Comparison of ENCODE assay signal across 23 cellular contexts in the genomic region with DNA sequence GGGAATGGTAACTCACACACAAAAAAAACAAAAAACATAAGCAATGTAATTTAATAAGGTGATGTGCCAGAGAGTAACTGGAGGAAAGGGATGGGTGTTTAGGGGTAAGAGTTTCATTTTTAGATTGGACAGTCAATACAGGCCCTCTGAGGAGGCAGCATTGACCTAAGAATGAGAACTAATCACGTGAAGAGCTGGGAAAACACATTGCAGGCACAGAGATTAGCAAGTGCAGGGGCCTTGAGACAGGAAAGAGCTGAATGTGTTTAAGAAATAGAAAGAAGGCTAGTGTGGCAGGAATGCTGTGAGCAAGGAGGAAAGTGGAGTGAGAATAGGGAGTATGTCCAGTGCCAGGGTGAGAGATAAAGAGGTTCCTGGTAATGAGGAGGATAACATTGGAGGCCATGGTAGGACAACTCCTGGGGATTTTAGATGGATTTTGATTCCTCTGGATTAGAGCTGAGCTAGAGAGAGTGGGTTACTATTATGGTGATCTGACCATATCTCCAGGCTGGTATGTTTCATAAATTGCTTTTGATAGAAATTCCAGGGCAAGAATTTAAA. TPM values are rescaled to one million over a fixed set of nuclear protein-coding genes. Genes with fewer than 3 reads are reported as not detected.
DNase-seq lines count a peak whose midpoint lies in the region; ATAC-seq, FAIRE-seq and TF ChIP-seq lines count a peak whose summit lies in the region.
"Had no signal": no experiment of that assay in that cellular context is flagged by ENCODE, and none has a peak within 500 bp of the region (broad histone marks: within the 10 kb centered on the region; RNA-seq: fewer than 3 reads in every experiment).

No MANE protein-coding gene starts in this region.

- no peak overlapping the region for H3K56ac ChIP-seq in IMR-90 (ENCODE audit: extremely low read depth, insufficient read depth, low read length)

- no peak overlapping the region for H2BK20ac ChIP-seq in IMR-90 (ENCODE audit: low read depth, low read length)

- in situ Hi-C loops in IMR-90 (cut with MboI; ENCODE audit: low sequenced_read_pairs), result no loop called here

- H2BK15ac ChIP-seq in IMR-90 (ENCODE audit: low read depth, low read length) (peak overlapping the region; percentile 60; the same call in 1 of the 3 replicates), mesenchymal stem cell (ENCODE audit: low read depth, poor library complexity, severe bottlenecking) (no peak overlapping the region)

- H3K9me3 Mint-ChIP-seq in MCF 10A (ENCODE audit: unreplicated experiment), result no peaks in the 10 kb centered on the region

- H4K8ac ChIP-seq in IMR-90 (ENCODE audit: low read depth in 2 of 2, low read length in 2 of 2) (no peak overlapping the region; a peak in 1 of 4 replicates), mesenchymal stem cell (ENCODE audit: low read length) (no peak overlapping the region)

- dilution Hi-C loops in IMR-90 (cut with HindIII; ENCODE audit: low sequenced_read_pairs, unreplicated experiment) (no loop called here), endothelial cell of umbilical vein (cut with MboI; ENCODE audit: extremely low pct_ligation_motif_present, low sequenced_read_pairs) (no loop called here)

- DNase-seq in MCF 10A (ENCODE audit: unreplicated experiment) (no peak), breast epithelium (ENCODE audit: low spot score in 2 of 2) (no peak), IMR-90 (no peak), endothelial cell of umbilical vein (ENCODE audit: low read depth, low spot score) (peak; percentile 59), uterus (no peak), mesenchymal stem cell (no peak), cerebellar cortex (ENCODE audit: low spot score) (no peak)
- no peak for DNase-seq in activated effector memory CD4-positive, alpha-beta T cell treated with Interleukin-2 at 50 U/mL for 16 hours
- DNase-seq: activated CD4-positive, alpha-beta T cell treated with anti-CD3 and anti-CD28 coated beads, Interleukin-2, amount 50 U/mL, for 1 hour; activated naive CD4-positive, alpha-beta T cell treated with anti-CD3 and anti-CD28 coated beads, Interleukin-2, amount 50 U/mL, for 16 hours; dorsolateral prefrontal cortex; HCEC 1CT; KG1; lower lobe of right lung; NCI-H748 treated with DMSO at 0.1 percent for 48 hours; Peyer's patch; posterior cingulate gyrus had no signal

- POLR2A ChIA-PET in MCF 10A (lab: Yijun Ruan, JAX), result interaction anchor here (0.7 to 1.7 kb wide), 4 partner anchors 14 to 20 kb away, joined by 3 to 5 read pairs (median 4); no protein-coding TSS in a partner anchor
- POLR2A ChIA-PET in IMR-90 (lab: Charles Lee; ENCODE audit: unreplicated experiment), result no interaction called here
- POLR2A ChIA-PET in endothelial cell of umbilical vein (lab: Charles Lee), result no interaction called here

- peak overlapping the region; percentile 16; the same call in 1 of the 2 replicates for H3K18ac ChIP-seq in IMR-90 (ENCODE audit: low read depth, low read length)
- H3K18ac ChIP-seq in mesenchymal stem cell (ENCODE audit: low read depth in 1 of 2, low read length in 2 of 2), result peak overlapping the region in 1 of 2 experiments; percentile 5

- H3K36me3 ChIP-seq in breast epithelium (no peaks in the 10 kb centered on the region), IMR-90 (ENCODE audit: control insufficient read depth, insufficient read depth, low read length) (no peaks in the 10 kb centered on the region; the same call in 1 of the 2 replicates), endothelial cell of umbilical vein (ENCODE audit: control insufficient read depth in 2 of 2, extremely low read depth in 1 of 2, insufficient read depth in 2 of 2, low read length in 2 of 2) (peaks cover 0 to 4% of the 10 kb centered on the region in 2 experiments), uterus (no peaks in the 10 kb centered on the region), mesenchymal stem cell (ENCODE audit: control insufficient read depth in 1 of 2, insufficient read depth in 2 of 2, low read depth in 1 of 2, low read length in 2 of 2) (no peaks in the 10 kb centered on the region)
- H3K36me3 ChIP-seq: BLaER1, lower lobe of right lung, Peyer's patch had no signal

- H3K4me1 ChIP-seq in breast epithelium (peaks cover 0 to 4% of the 10 kb centered on the region in 2 donors), IMR-90 (ENCODE audit: control insufficient read depth, insufficient read depth, low read length) (peaks cover 10% of the 10 kb centered on the region), endothelial cell of umbilical vein (ENCODE audit: control insufficient read depth, extremely low read depth, insufficient read depth, low read length) (peaks cover 21% of the 10 kb centered on the region), uterus (peaks cover 4 to 8% of the 10 kb centered on the region in 2 donors), mesenchymal stem cell (ENCODE audit: control insufficient read depth, insufficient read depth, low read depth, low read length) (no peaks in the 10 kb centered on the region)
- H3K4me1 ChIP-seq: BLaER1 had no signal

- no peaks in the 10 kb centered on the region for H3K27me3 Mint-ChIP-seq in MCF 10A (ENCODE audit: insufficient read depth, unreplicated experiment)

- H3K27ac ChIP-seq in breast epithelium (no peak overlapping the region), IMR-90 (ENCODE audit: insufficient read depth, low read length) (no peak overlapping the region), endothelial cell of umbilical vein (ENCODE audit: insufficient read depth, low read depth, low read length) (no peak overlapping the region), uterus (peak overlapping the region; percentile 28), mesenchymal stem cell (ENCODE audit: low read length, poor library complexity, severe bottlenecking) (no peak overlapping the region)
- H3K27ac ChIP-seq: 22Rv1, BLaER1, dorsolateral prefrontal cortex, HL-60, lower lobe of right lung, Peyer's patch had no signal

- H3K23ac ChIP-seq in IMR-90 (ENCODE audit: low read depth, low read length) (peak overlapping the region; percentile 66; the same call in 1 of the 2 replicates), mesenchymal stem cell (ENCODE audit: low read length in 2 of 2) (no peak overlapping the region)

- BruUV-seq in MCF 10A (replicated peaks; lab: Mats Ljungman, UMichigan), result no TSS peak
- no TSS peak for BruUV-seq in IMR-90 (replicated peaks; lab: Mats Ljungman, UMichigan)
- no TSS peak for BruUV-seq in endothelial cell of umbilical vein (replicated peaks; lab: Mats Ljungman, UMichigan)

- peaks cover 24% of the 10 kb centered on the region for H4K20me1 ChIP-seq in IMR-90 (ENCODE audit: insufficient read depth, low read length)
- peaks cover 4% of the 10 kb centered on the region for H4K20me1 ChIP-seq in endothelial cell of umbilical vein (replicated peaks; ENCODE audit: control insufficient read depth, extremely low read depth, insufficient read depth, low read length)
- H4K20me1 ChIP-seq: BLaER1 had no signal

- ATAC-seq in IMR-90 (ENCODE audit: low read depth), result no peak; the same call in 1 of the 2 replicates
- ATAC-seq: esophagus mucosa, lower lobe of right lung had no signal

- H3K79me2 ChIP-seq in endothelial cell of umbilical vein (ENCODE audit: control insufficient read depth, insufficient read depth, low read length), result peaks cover 91% of the 10 kb centered on the region

- peak overlapping the region; percentile 1; the same call in 1 of the 2 replicates for H4K5ac ChIP-seq in IMR-90 (ENCODE audit: low read depth, low read length)

- no peak overlapping the region for H3K4me3 Mint-ChIP-seq in MCF 10A (ENCODE audit: unreplicated experiment)

- TF ChIP-seq CTCF in MCF 10A (IDR thresholded peaks at IDR 0.05; ENCODE audit: unreplicated experiment) (no peak), breast epithelium (IDR thresholded peaks at IDR 0.05) (no peak), IMR-90 (conservative IDR thresholded peaks at IDR 0.05; ENCODE audit: low read depth, low read length) (no peak), endothelial cell of umbilical vein (IDR thresholded peaks at IDR 0.05; ENCODE audit: extremely low read depth in 1 of 2, insufficient read depth in 1 of 2, low read depth in 1 of 2, low read length in 2 of 2) (no peak), uterus (IDR thresholded peaks at IDR 0.05) (no peak)

- TF ChIP-seq RAD21 in IMR-90 (IDR thresholded peaks at IDR 0.05; ENCODE audit: low read length), result no peak

- H3K79me1 ChIP-seq in IMR-90 (ENCODE audit: low read depth in 1 of 2, low read length in 2 of 2) (peaks cover 15 to 56% of the 10 kb centered on the region in 2 experiments), mesenchymal stem cell (replicated peaks; ENCODE audit: low read length, poor library complexity, severe bottlenecking) (peaks cover 9% of the 10 kb centered on the region)

- TF ChIP-seq POLR2A in breast epithelium (IDR thresholded peaks at IDR 0.05) (no peak), IMR-90 (IDR thresholded peaks at IDR 0.05; ENCODE audit: low read depth, low read length) (no peak), endothelial cell of umbilical vein (IDR thresholded peaks at IDR 0.05; ENCODE audit: low read depth, low read length) (no peak), uterus (IDR thresholded peaks at IDR 0.05) (no peak)

- peak overlapping the region; percentile 3 for H3K27ac Mint-ChIP-seq in MCF 10A (ENCODE audit: low read depth, unreplicated experiment)

- H3K36me3 Mint-ChIP-seq in MCF 10A (ENCODE audit: insufficient read depth, unreplicated experiment), result peaks cover 51% of the 10 kb centered on the region

- H4K91ac ChIP-seq in IMR-90 (ENCODE audit: insufficient read depth, low read depth, low read length) (no peak overlapping the region), mesenchymal stem cell (ENCODE audit: low read length) (no peak overlapping the region)

- intact Hi-C loops in MCF 10A (cut with micrococcal nuclease) (no loop called here), breast epithelium (cut with DNase I; ENCODE audit: low total_unique reads) (no loop called here), IMR-90 (cut with micrococcal nuclease) (no loop called here), endothelial cell of umbilical vein (cut with micrococcal nuclease) (no loop called here), uterus (cut with DNase I; ENCODE audit: low total_unique reads) (no loop called here)

- no peak overlapping the region for H2BK120ac ChIP-seq in IMR-90 (ENCODE audit: low read depth, low read length)
- H2BK120ac ChIP-seq in mesenchymal stem cell (ENCODE audit: low read depth, low read length), result no peak overlapping the region

- H3K4me2 ChIP-seq in IMR-90 (ENCODE audit: low read depth, low read length) (no peak overlapping the region), endothelial cell of umbilical vein (ENCODE audit: insufficient read depth, low read length) (no peak overlapping the region), mesenchymal stem cell (ENCODE audit: low read length, poor library complexity, severe bottlenecking) (no peak overlapping the region)
- H3K4me2 ChIP-seq: BLaER1 had no signal

- H3K9me1 ChIP-seq in IMR-90 (ENCODE audit: insufficient read depth, low read length) (peaks cover 6% of the 10 kb centered on the region; the same call in 1 of the 2 replicates), endothelial cell of umbilical vein (replicated peaks; ENCODE audit: control insufficient read depth, extremely low read depth, insufficient read depth, low read length) (no peaks in the 10 kb centered on the region)

- H3K4me3 ChIP-seq in breast epithelium, result no peak overlapping the region
- no peak overlapping the region for H3K4me3 ChIP-seq in IMR-90 (ENCODE audit: insufficient read depth, low read depth, low read length)
- H3K4me3 ChIP-seq in endothelial cell of umbilical vein (replicated peaks in 1 of 3; ENCODE audit: insufficient read depth in 1 of 3, low read depth in 1 of 3, low read length in 3 of 3), result no peak overlapping the region
- no peak overlapping the region for H3K4me3 ChIP-seq in uterus
- H3K4me3 ChIP-seq in mesenchymal stem cell (ENCODE audit: insufficient read depth in 1 of 2, low read depth in 1 of 2, low read length in 2 of 2), result no peak overlapping the region
- H3K4me3 ChIP-seq: BLaER1, dorsolateral prefrontal cortex, lower lobe of right lung, Peyer's patch had no signal

- H3K4me1 Mint-ChIP-seq in MCF 10A (ENCODE audit: insufficient read depth, unreplicated experiment), result peaks cover 25% of the 10 kb centered on the region

- H2BK5ac ChIP-seq in IMR-90 (ENCODE audit: low read depth, low read length, poor library complexity, severe bottlenecking), result peak overlapping the region; percentile 21
- no peak overlapping the region for H2BK5ac ChIP-seq in mesenchymal stem cell (ENCODE audit: low read depth, low read length, poor library complexity, severe bottlenecking)

- H2AK9ac ChIP-seq in IMR-90 (replicated peaks; ENCODE audit: low read depth, low read length, poor library complexity), result no peak overlapping the region

- H3K27me3 ChIP-seq in breast epithelium (no peaks in the 10 kb centered on the region), IMR-90 (ENCODE audit: control insufficient read depth, insufficient read depth, low read length) (no peaks in the 10 kb centered on the region), endothelial cell of umbilical vein (ENCODE audit: control insufficient read depth in 2 of 2, insufficient read depth in 2 of 2, low read length in 2 of 2) (no peaks in the 10 kb centered on the region), uterus (no peaks in the 10 kb centered on the region), mesenchymal stem cell (ENCODE audit: control insufficient read depth in 1 of 2, insufficient read depth in 1 of 2, low read length in 2 of 2) (no peaks in the 10 kb centered on the region)
- H3K27me3 ChIP-seq: BLaER1, dorsolateral prefrontal cortex, Peyer's patch had no signal

- peak overlapping the region; percentile 9; the same call in 1 of the 2 replicates for H3K14ac ChIP-seq in IMR-90 (replicated peaks; ENCODE audit: low read depth, low read length)
- peak overlapping the region in 1 of 2 experiments; percentile 32 for H3K14ac ChIP-seq in mesenchymal stem cell (ENCODE audit: low read length in 2 of 2)

- no peak overlapping the region for H3K4ac ChIP-seq in IMR-90 (ENCODE audit: low read depth, low read length)
- no peak overlapping the region for H3K4ac ChIP-seq in mesenchymal stem cell (ENCODE audit: low read depth in 1 of 2, low read length in 2 of 2)

- H2AK5ac ChIP-seq in IMR-90 (ENCODE audit: low read depth, low read length), result no peak overlapping the region
- no peak overlapping the region for H2AK5ac ChIP-seq in mesenchymal stem cell (ENCODE audit: low read length, severe bottlenecking)

- no peak overlapping the region for H2BK12ac ChIP-seq in mesenchymal stem cell (ENCODE audit: low read length in 2 of 2)

- WGBS in IMR-90 (ENCODE audit: extremely low coverage in 2 of 2, insufficient read length in 1 of 2), 2 experiments, result 100% methylated on average over 1 of the region's 1 CpG; no CpG with 5 or more reads in 1 of the 2 experiments
- WGBS in mesenchymal stem cell, result 91% methylated on average over 1 of the region's 1 CpG

- CTCF ChIA-PET in MCF 10A (lab: Yijun Ruan, JAX) (no interaction called here), IMR-90 (lab: Yijun Ruan, JAX) (no interaction called here), endothelial cell of umbilical vein (lab: Charles Lee) (interaction anchor here (0.8 kb wide), 1 partner anchor 62 kb away, joined by 5 read pairs; no protein-coding TSS in a partner anchor)

- H3K9me3 ChIP-seq in breast epithelium (no peaks in the 10 kb centered on the region), IMR-90 (ENCODE audit: control insufficient read depth, insufficient read depth, low read length) (no peaks in the 10 kb centered on the region), endothelial cell of umbilical vein (replicated peaks; ENCODE audit: control insufficient read depth, insufficient read depth, low read length) (no peaks in the 10 kb centered on the region), uterus (no peaks in the 10 kb centered on the region), mesenchymal stem cell (ENCODE audit: control insufficient read depth, low read length) (no peaks in the 10 kb centered on the region)
- H3K9me3 ChIP-seq: BLaER1, lower lobe of right lung, Peyer's patch had no signal

- no peak for FAIRE-seq in endothelial cell of umbilical vein (lab: Jason Lieb, UNC)
- FAIRE-seq: G401.6, GM12891 had no signal

- no peak overlapping the region for H3K9ac ChIP-seq in IMR-90 (ENCODE audit: low read depth, low read length)
- no peak overlapping the region for H3K9ac ChIP-seq in endothelial cell of umbilical vein (replicated peaks; ENCODE audit: extremely low read depth, insufficient read depth, low read length)
- H3K9ac ChIP-seq in mesenchymal stem cell (ENCODE audit: low read length), result no peak overlapping the region
- H3K9ac ChIP-seq: BLaER1 had no signal

- H2AFZ ChIP-seq in IMR-90 (replicated peaks; ENCODE audit: low read length, poor library complexity) (no peak overlapping the region), endothelial cell of umbilical vein (ENCODE audit: low read depth, low read length) (no peak overlapping the region), mesenchymal stem cell (ENCODE audit: low read depth, low read length) (no peak overlapping the region)

RNA-seq across cellular contexts. Expression of a gene that starts 17.6 kb away (rescaled TPM):
- 151 and 158 TPM in 2 replicates for total RNA-seq in MCF 10A (2022)
- 100 to 1,000 TPM; 120 to 263 (median 158) TPM for total RNA-seq in breast epithelium
- total RNA-seq in IMR-90 (2012; rRNA removed), result 159 and 188 TPM in 2 replicates
- polyA plus RNA-seq in IMR-90 (2012; rRNA removed), result 96.5 and 98.9 TPM in 2 replicates
- polyA plus RNA-seq in IMR-90 (2012; cell fraction: cytosol; rRNA removed), result 50.8 and 51.2 TPM in 2 replicates
- polyA plus RNA-seq in IMR-90 (2012; cell fraction: nucleus; rRNA removed; ENCODE audit: low replicate concordance), result 53.9 and 106 TPM in 2 replicates
- total RNA-seq in endothelial cell of umbilical vein, result 310 and 323 TPM in 2 replicates
- polyA plus RNA-seq in endothelial cell of umbilical vein, result 243 and 281 TPM in 2 replicates
- polyA plus RNA-seq in endothelial cell of umbilical vein (2011; cell fraction: cytosol; rRNA removed), result 235 and 259 TPM in 2 replicates
- 341 and 344 TPM in 2 replicates for polyA plus RNA-seq in endothelial cell of umbilical vein (2011; cell fraction: nucleus; rRNA removed)
- polyA plus RNA-seq in endothelial cell of umbilical vein (2012), result 152 and 183 TPM in 2 replicates
- 950 and 1,000 TPM in 2 replicates for polyA minus RNA-seq in endothelial cell of umbilical vein
- polyA minus RNA-seq in endothelial cell of umbilical vein (2011; cell fraction: cytosol; rRNA and poly(A)+ RNA removed), result 25.4 TPM
- polyA minus RNA-seq in endothelial cell of umbilical vein (2011; cell fraction: nucleus; rRNA and poly(A)+ RNA removed), result 1,523 and 1,740 TPM in 2 replicates
- total RNA-seq in uterus, result 100 to 1,000 TPM in 3 of 4 donors, 10 to 100 TPM in 1; 90.8 to 571 (median 351) TPM
- 93.5 TPM for polyA plus RNA-seq in mesenchymal stem cell (2013, experiment 1 of 2)
- polyA plus RNA-seq in mesenchymal stem cell (2013, experiment 2 of 2), result 92.0 TPM

Comparison
In these comparisons a context has a peak if more than half of its experiments do, and no peak if none do; other contexts are left out.
1. H3K27ac ChIP-seq: peak in uterus (2 of 2); none in breast epithelium (0 of 2), IMR-90 (single experiment), endothelial cell of umbilical vein (single experiment) and mesenchymal stem cell (single experiment).